Comparison of ENCODE assay signal across 19 cellular contexts in the genomic region with DNA sequence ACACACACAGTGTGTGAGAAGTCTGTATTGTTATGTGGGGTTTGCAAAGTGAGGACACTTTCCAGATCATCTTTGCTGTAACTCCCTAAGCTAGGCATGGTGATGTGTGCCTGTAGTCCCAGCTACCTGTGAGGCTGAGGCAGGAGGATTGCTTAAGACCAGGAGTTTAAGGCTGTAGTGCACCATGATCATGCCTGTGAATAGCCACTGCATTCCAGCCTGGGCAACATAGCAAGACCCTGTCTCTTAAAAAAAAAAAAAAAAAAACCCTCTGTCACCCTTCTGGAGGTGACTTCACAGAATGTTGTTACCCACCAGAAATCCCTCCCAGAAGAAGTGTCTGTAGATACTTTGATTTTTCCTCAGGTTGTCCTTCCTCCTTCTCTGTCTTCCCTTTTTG.
"Had no signal": no experiment of that assay in that cellular context is flagged by ENCODE, and none has a peak within 500 bp of the region (broad histone marks: within the 10 kb centered on the region; RNA-seq: fewer than 3 reads in every experiment).

No MANE protein-coding gene starts in this region.

- H3K9ac ChIP-seq: neural progenitor cell had no signal

- H3K36me3 Mint-ChIP-seq: natural killer cell treated with Interleukin-12 subunit alpha and Interleukin-12 subunit beta and Interleukin-15 and Interleukin-18, amount 100 ng/mL, for 72 hours; neural progenitor cell had no signal

- DNase-seq: dermis blood vessel endothelial cell; erythroblast; foreskin melanocyte; kidney; left colon; mammary epithelial cell; occipital lobe; pancreas; right cardiac atrium; small intestine; stimulated activated CD4-positive, alpha-beta T cell treated with anti-CD3 and anti-CD28 coated beads, Interleukin-2, amount 100 ng/mL, for 48 hours; tibial artery had no signal

- H3K9me3 ChIP-seq: pancreas, tibial artery, upper lobe of left lung, vagina had no signal

- H3K4me3 ChIP-seq: hepatocyte, neural progenitor cell, pancreas, tibial artery, upper lobe of left lung, vagina had no signal

- H3K27ac Mint-ChIP-seq: neural progenitor cell, progenitor cell of endocrine pancreas had no signal

- H3K27me3 Mint-ChIP-seq: natural killer cell treated with Interleukin-12 subunit alpha and Interleukin-12 subunit beta and Interleukin-15 and Interleukin-18, amount 100 ng/mL, for 72 hours; stimulated activated naive CD8-positive, alpha-beta T cell treated with anti-CD3 and anti-CD28 coated beads, Interleukin-15, Interleukin-2, amounts not matched to agents 100 ng/mL and 50 ng/mL, for 24 hours had no signal

- H3K4me3 Mint-ChIP-seq: natural killer cell treated with Interleukin-12 subunit alpha and Interleukin-12 subunit beta and Interleukin-15 and Interleukin-18, amount 100 ng/mL, for 72 hours; neural progenitor cell; stimulated activated naive CD8-positive, alpha-beta T cell treated with anti-CD3 and anti-CD28 coated beads, Interleukin-15, Interleukin-2, amounts not matched to agents 100 ng/mL and 50 ng/mL, for 24 hours had no signal

- H3K9me3 Mint-ChIP-seq: neural progenitor cell; stimulated activated naive CD8-positive, alpha-beta T cell treated with anti-CD3 and anti-CD28 coated beads, Interleukin-15, Interleukin-2, amounts not matched to agents 100 ng/mL and 50 ng/mL, for 24 hours had no signal

- H3K4me1 ChIP-seq: neural progenitor cell, pancreas, tibial artery, vagina had no signal

- H3K79me2 ChIP-seq: hepatocyte had no signal

- H2AFZ ChIP-seq: hepatocyte, neural progenitor cell had no signal

- H3K27me3 ChIP-seq: hepatocyte, pancreas, tibial artery, upper lobe of left lung, vagina had no signal

- H3K4me2 ChIP-seq: hepatocyte, neural progenitor cell had no signal

- H3K27ac ChIP-seq: hepatocyte, neural progenitor cell, pancreas, tibial artery, vagina had no signal

- H3K36me3 ChIP-seq: neural progenitor cell, pancreas, tibial artery, upper lobe of left lung, vagina had no signal

- ATAC-seq: left colon; natural killer cell treated with Interleukin-12 subunit alpha and Interleukin-12 subunit beta and Interleukin-15 and Interleukin-18, amount 100 ng/mL, for 72 hours; pancreas; right cardiac atrium had no signal
